In the genomic region with DNA sequence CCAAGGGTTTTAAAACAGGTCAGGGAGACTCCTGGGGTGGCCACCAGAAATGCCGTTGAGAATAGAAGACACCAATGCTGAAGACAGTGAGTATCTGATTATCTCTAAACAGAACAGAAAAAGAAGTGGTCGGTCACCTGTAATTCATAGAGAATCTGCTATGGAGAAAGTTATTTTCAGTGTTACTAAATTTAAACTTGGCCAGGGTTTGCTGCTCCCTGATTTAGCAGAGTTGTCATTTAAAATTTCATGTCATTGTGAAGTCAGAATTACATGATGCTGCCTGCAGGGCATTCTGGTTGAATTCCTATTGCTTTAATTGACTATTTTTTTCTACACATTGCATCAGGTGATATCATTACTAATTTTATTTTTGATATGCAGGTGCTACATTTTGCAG, we compare ENCODE assay signal across 31 cellular contexts.
"Had no signal": no experiment of that assay in that cellular context is flagged by ENCODE, and none has a peak within 500 bp of the region (broad histone marks: within the 10 kb centered on the region; RNA-seq: fewer than 3 reads in every experiment).

No MANE protein-coding gene starts in this region.

- ATAC-seq: Panc1, Right ventricle myocardium inferior, SK-N-SH treated with all-trans-retinoic acid at 6 μM for 48 hours had no signal

- DNase-seq: Kasumi-1, KG1, MG63, NCI-H1048, NCI-H1092 treated with DMSO at 0.1 percent for 48 hours, NCI-H1105 treated with DMSO at 0.1 percent for 48 hours, NCI-H1417, NCI-H1436, NCI-H146, NCI-H1694, NCI-H187, NCI-H1930, NCI-H2029 treated with DMSO at 0.1 percent for 48 hours, NCI-H2081 treated with DMSO at 0.1 percent for 48 hours, NCI-H2107, NCI-H226, NCI-H446 treated with DMSO at 0.1 percent for 48 hours, NCI-H510A, NCI-H526, NCI-H69, NCI-H748 treated with DMSO at 0.1 percent for 48 hours, NCI-H82, PC-9, SHP77, SIG-M5, SJCRH30 had no signal

- H3K27me3 ChIP-seq: MG63, SJCRH30 had no signal

- H3K9me3 ChIP-seq: MG63, SJCRH30 had no signal

- H3K4me2 ChIP-seq: PC-9 had no signal

- H3K36me3 ChIP-seq: MG63, SJCRH30 had no signal

- H3K27ac ChIP-seq: PC-9, RWPE1, SJCRH30, SK-N-MC had no signal

- H3K4me1 ChIP-seq: SJCRH30 had no signal

- H2AFZ ChIP-seq: PC-9 had no signal

- H3K4me3 ChIP-seq: MG63, PC-9, SJCRH30, SK-N-MC had no signal
